In genomic region chr17:46171939-46172338, GRCh38 we compare ENCODE assay signal across 20 cellular contexts. TPM values are rescaled to one million over a fixed set of nuclear protein-coding genes. Genes with fewer than 3 reads are reported as not detected.
A peak's percentile ranks its signal among the peaks of the same experiment; 100 is the strongest.
DNase-seq lines count a peak whose midpoint lies in the region; ATAC-seq and TF ChIP-seq lines count a peak whose summit lies in the region.
"Had no signal": no experiment of that assay in that cellular context is flagged by ENCODE, and none has a peak within 500 bp of the region (broad histone marks: within the 10 kb centered on the region; RNA-seq: fewer than 3 reads in every experiment).

No MANE protein-coding gene starts in this region.

- H3K9me3 ChIP-seq in neutrophil (no peaks in the 10 kb centered on the region), lower lobe of right lung (no peaks in the 10 kb centered on the region)
- H3K9me3 ChIP-seq: body of pancreas, ovary, Peyer's patch, SK-N-SH, uterus had no signal

- H3K4me1 ChIP-seq in neutrophil (ENCODE audit: control insufficient read depth in 1 of 2, insufficient read depth in 1 of 2, low read depth in 1 of 2, low read length in 1 of 2) (peaks cover 44 to 66% of the 10 kb centered on the region in 2 experiments), lower lobe of right lung (peaks cover 85% of the 10 kb centered on the region)

- TF ChIP-seq CTCF in neutrophil (IDR thresholded peaks at IDR 0.05) (no peak), GM20000 (IDR thresholded peaks at IDR 0.05; ENCODE audit: extremely low read depth, missing control alignments) (no peak), lower lobe of right lung (IDR thresholded peaks at IDR 0.05) (no peak)

- H3K27me3 ChIP-seq in neutrophil (no peaks in the 10 kb centered on the region), lower lobe of right lung (ENCODE audit: low read depth) (no peaks in the 10 kb centered on the region)
- H3K27me3 ChIP-seq: body of pancreas, ovary, Peyer's patch, uterus had no signal

- peaks cover 55% of the 10 kb centered on the region for H3K4me1 Mint-ChIP-seq in activated naive CD4-positive, alpha-beta T cell treated with anti-CD3 and anti-CD28 coated beads, Interleukin-2, amount 10 ng/mL, durations not matched to agents 7 days and 5 days
- H3K4me1 Mint-ChIP-seq in IgD-negative memory B cell, result peaks cover 31 to 63% (median 56%) of the 10 kb centered on the region in 3 donors
- H3K4me1 Mint-ChIP-seq in central memory CD8-positive, alpha-beta T cell, result peaks cover 80% of the 10 kb centered on the region
- peaks cover 57% of the 10 kb centered on the region for H3K4me1 Mint-ChIP-seq in stimulated activated memory B cell treated with anti-CD40 and anti-IgM and Interleukin-4, amounts not matched to agents 10 μg/mL and 1 μg/mL and 100 μg/mL, for 72 hours

- H3K4me3 ChIP-seq in neutrophil (ENCODE audit: low read depth in 1 of 2, low read length in 1 of 2) (no peak overlapping the region), lower lobe of right lung (no peak overlapping the region)
- H3K4me3 ChIP-seq: body of pancreas, ovary, Peyer's patch, uterus had no signal

- DNase-seq in activated naive CD4-positive, alpha-beta T cell treated with anti-CD3 and anti-CD28 coated beads, Interleukin-2, amount 10 ng/mL, durations not matched to agents 7 days and 5 days, result peak; percentile 36
- no peak for DNase-seq in activated naive CD4-positive, alpha-beta T cell treated with Interleukin-2 at 50 U/mL for 16 hours
- peak in 1 of 2 donors; percentile 28 for DNase-seq in central memory CD8-positive, alpha-beta T cell (ENCODE audit: low spot score in 2 of 2)
- DNase-seq in GM20000 (ENCODE audit: low spot score) (no peak), lower lobe of right lung (no peak)
- DNase-seq: activated gamma-delta T cell treated with Interleukin-2 at 50 U/mL for 16 hours; body of pancreas; cortex of kidney; foreskin melanocyte; NCI-H146; ovary; Peyer's patch; SK-N-SH; stimulated activated CD4-positive, alpha-beta T cell treated with anti-CD3 and anti-CD28 coated beads, Interleukin-2, amount 100 ng/mL, for 24 hours; uterus had no signal

- H3K4me3 Mint-ChIP-seq in activated naive CD4-positive, alpha-beta T cell treated with anti-CD3 and anti-CD28 coated beads, Interleukin-2, amount 10 ng/mL, durations not matched to agents 7 days and 5 days, result no peak overlapping the region
- no peak overlapping the region for H3K4me3 Mint-ChIP-seq in IgD-negative memory B cell
- H3K4me3 Mint-ChIP-seq in central memory CD8-positive, alpha-beta T cell, result peak overlapping the region; percentile 63
- H3K4me3 Mint-ChIP-seq in stimulated activated memory B cell treated with anti-CD40 and anti-IgM and Interleukin-4, amounts not matched to agents 10 μg/mL and 1 μg/mL and 100 μg/mL, for 72 hours, result no peak overlapping the region

- H3K36me3 ChIP-seq in neutrophil (peaks cover 31% of the 10 kb centered on the region), lower lobe of right lung (peaks cover 37% of the 10 kb centered on the region)
- H3K36me3 ChIP-seq: ovary, uterus had no signal

- no peaks in the 10 kb centered on the region for H3K9me3 Mint-ChIP-seq in activated naive CD4-positive, alpha-beta T cell treated with anti-CD3 and anti-CD28 coated beads, Interleukin-2, amount 10 ng/mL, durations not matched to agents 7 days and 5 days
- no peaks in the 10 kb centered on the region for H3K9me3 Mint-ChIP-seq in IgD-negative memory B cell
- H3K9me3 Mint-ChIP-seq in central memory CD8-positive, alpha-beta T cell, result no peaks in the 10 kb centered on the region
- no peaks in the 10 kb centered on the region for H3K9me3 Mint-ChIP-seq in stimulated activated memory B cell treated with anti-CD40 and anti-IgM and Interleukin-4, amounts not matched to agents 10 μg/mL and 1 μg/mL and 100 μg/mL, for 72 hours

- H3K27ac ChIP-seq in neutrophil (peak overlapping the region; percentile 76), lower lobe of right lung (no peak overlapping the region)
- H3K27ac ChIP-seq: body of pancreas, epithelial cell of prostate, ovary, Peyer's patch, uterus had no signal

- CTCF ChIA-PET in activated naive CD4-positive, alpha-beta T cell treated with anti-CD3 and anti-CD28 coated beads, Interleukin-2, amount 10 ng/mL, durations not matched to agents 7 days and 5 days (lab: Charles Lee), result interaction anchor here (0.7 to 1.1 kb wide), 3 partner anchors 21 to 169 kb away, joined by 3 to 5 read pairs (median 3); partner anchors contain the start of gene KANSL1

- peaks cover 48% of the 10 kb centered on the region for H3K36me3 Mint-ChIP-seq in activated naive CD4-positive, alpha-beta T cell treated with anti-CD3 and anti-CD28 coated beads, Interleukin-2, amount 10 ng/mL, durations not matched to agents 7 days and 5 days
- no peaks in the 10 kb centered on the region for H3K36me3 Mint-ChIP-seq in IgD-negative memory B cell
- H3K36me3 Mint-ChIP-seq in central memory CD8-positive, alpha-beta T cell (ENCODE audit: insufficient read depth), result peaks cover 43% of the 10 kb centered on the region
- H3K36me3 Mint-ChIP-seq in stimulated activated memory B cell treated with anti-CD40 and anti-IgM and Interleukin-4, amounts not matched to agents 10 μg/mL and 1 μg/mL and 100 μg/mL, for 72 hours, result peaks cover 35% of the 10 kb centered on the region

- no peaks in the 10 kb centered on the region for H3K27me3 Mint-ChIP-seq in activated naive CD4-positive, alpha-beta T cell treated with anti-CD3 and anti-CD28 coated beads, Interleukin-2, amount 10 ng/mL, durations not matched to agents 7 days and 5 days
- no peaks in the 10 kb centered on the region for H3K27me3 Mint-ChIP-seq in IgD-negative memory B cell
- no peaks in the 10 kb centered on the region for H3K27me3 Mint-ChIP-seq in central memory CD8-positive, alpha-beta T cell
- H3K27me3 Mint-ChIP-seq in stimulated activated memory B cell treated with anti-CD40 and anti-IgM and Interleukin-4, amounts not matched to agents 10 μg/mL and 1 μg/mL and 100 μg/mL, for 72 hours, result no peaks in the 10 kb centered on the region

- intact Hi-C loops in lower lobe of right lung (cut with DNase I), result no loop called here

- peak; percentile 74 for ATAC-seq in central memory CD8-positive, alpha-beta T cell (replicated peaks; ENCODE audit: extremely low read depth, poor library complexity, severe bottlenecking)
- no peak for ATAC-seq in lower lobe of right lung
- ATAC-seq in stimulated activated memory B cell treated with anti-CD40 and anti-IgM and Interleukin-4, amounts not matched to agents 10 μg/mL and 1 μg/mL and 100 μg/mL, for 72 hours, result no peak
- ATAC-seq: body of pancreas, left lobe of liver had no signal

- H3K27ac Mint-ChIP-seq in activated naive CD4-positive, alpha-beta T cell treated with anti-CD3 and anti-CD28 coated beads, Interleukin-2, amount 10 ng/mL, durations not matched to agents 7 days and 5 days, result peak overlapping the region; percentile 5
- peak overlapping the region in 2 of 3 donors; percentile 21 to 55 for H3K27ac Mint-ChIP-seq in IgD-negative memory B cell
- H3K27ac Mint-ChIP-seq in central memory CD8-positive, alpha-beta T cell (ENCODE audit: low read depth), result peak overlapping the region; percentile 68
- no peak overlapping the region for H3K27ac Mint-ChIP-seq in stimulated activated memory B cell treated with anti-CD40 and anti-IgM and Interleukin-4, amounts not matched to agents 10 μg/mL and 1 μg/mL and 100 μg/mL, for 72 hours

RNA-seq across cellular contexts. Expression of gene KANSL1, which starts 21.3 kb away (rescaled TPM):
- polyA plus RNA-seq in IgD-negative memory B cell, result 16.4 TPM
- total RNA-seq in lower lobe of right lung, result 78.5 TPM
